Comparison of ENCODE assay signal across 19 cellular contexts in genomic region chr6:4447646-4448315, GRCh38.
"Had no signal": no experiment of that assay in that cellular context is flagged by ENCODE, and none has a peak within 500 bp of the region (broad histone marks: within the 10 kb centered on the region; RNA-seq: fewer than 3 reads in every experiment).

No MANE protein-coding gene starts in this region.

- H3K27me3 ChIP-seq: cardiac muscle cell, neural progenitor cell, tibial nerve, vagina had no signal

- H3K9me3 ChIP-seq: pancreas, vagina had no signal

- H2AFZ ChIP-seq: neural progenitor cell had no signal

- H3K36me3 ChIP-seq: cardiac muscle cell, neural progenitor cell, pancreas, tibial nerve, vagina had no signal

- H3K9ac ChIP-seq: neural progenitor cell had no signal

- FAIRE-seq: colon, pancreas had no signal

- ATAC-seq: activated T-cell treated with anti-CD3 and anti-CD28 coated beads, Interleukin-2, amount 50 U/mL, for 4 hours; WTC11 had no signal

- H3K27ac ChIP-seq: cardiac muscle cell, neural progenitor cell, pancreas, tibial nerve, vagina had no signal

- H3K4me2 ChIP-seq: neural progenitor cell had no signal

- H3K4me1 ChIP-seq: neural progenitor cell, pancreas, tibial nerve, vagina had no signal

- DNase-seq: activated CD4-positive, alpha-beta memory T cell treated with anti-CD3 and anti-CD28 coated beads, Interleukin-2, amount 10 ng/mL, durations not matched to agents 7 days and 5 days; activated CD4-positive, alpha-beta T cell treated with anti-CD3 and anti-CD28 coated beads for 4 hours; activated effector memory CD4-positive, alpha-beta T cell treated with Interleukin-2 at 50 U/mL for 16 hours; activated naive CD4-positive, alpha-beta T cell treated with anti-CD3 and anti-CD28 coated beads, Interleukin-2, amount 50 U/mL, for 16 hours; activated T-cell treated with anti-CD3 and anti-CD28 coated beads, Interleukin-2, amount 50 U/mL, for 4 hours; erythroblast; left cardiac atrium; pancreas; stimulated activated CD4-positive, alpha-beta T cell treated with anti-CD3 and anti-CD28 coated beads, Interleukin-15, amount 100 ng/mL, for 24 hours; stimulated activated CD4-positive, alpha-beta T cell treated with anti-CD3 and anti-CD28 coated beads, Interleukin-4, amount 100 ng/mL, for 1 hour; stimulated activated naive B cell treated with anti-CD40 and anti-IgM and Interleukin-4, amounts not matched to agents 10 μg/mL and 1 μg/mL and 100 μg/mL, for 72 hours; T-helper 2 cell had no signal

- H3K4me3 ChIP-seq: cardiac muscle cell, lung, neural progenitor cell, pancreas, tibial nerve, vagina had no signal
